In genomic region chr10:110229155-110229554, GRCh38 we compare ENCODE assay signal across 1 cellular context.
TF ChIP-seq lines count a peak whose summit lies in the region.

No MANE protein-coding gene starts in this region.

TF ChIP-seq in HepG2, 621 proteins besides CTCF, POLR2A, EP300 and RAD21 (continued from another document):
- TF ChIP-seq ZNF280D (CRISPR knock-in tag; IDR thresholded peaks at IDR 0.05) (no peak), TFDP2 (CRISPR knock-in tag; IDR thresholded peaks at IDR 0.05) (no peak), CHCHD3 (CRISPR knock-in tag; IDR thresholded peaks at IDR 0.05) (no peak), ZNF274 (CRISPR knock-in tag; IDR thresholded peaks at IDR 0.05) (no peak), KMT2B (CRISPR knock-in tag; IDR thresholded peaks at IDR 0.05) (no peak)
TF ChIP-seq in HepG2: peak in this region for 0.
